ENCODE assay signal across 1 cellular context in genomic region chr11:113875414-113876073, GRCh38.
TF ChIP-seq lines count a peak whose summit lies in the region.

USP28 (minus strand) TSS chr11:113875572; CDS start chr11:113875501, 71 bp downstream.

TF ChIP-seq in HepG2, 621 proteins besides CTCF, POLR2A, EP300 and RAD21 (continued from another document and continues in another):
- TF ChIP-seq ZBTB20 (CRISPR knock-in tag; IDR thresholded peaks at IDR 0.05; ENCODE audit: borderline replicate concordance, low read depth) (peak; percentile 31; the same call in 1 of the 2 replicates), ZNF143 (CRISPR knock-in tag; IDR thresholded peaks at IDR 0.05) (peak; percentile 80), ZNF331 (CRISPR knock-in tag; IDR thresholded peaks at IDR 0.05) (peak; percentile 51; the same call in 1 of the 2 replicates), MAF1 (CRISPR knock-in tag; IDR thresholded peaks at IDR 0.05; ENCODE audit: borderline replicate concordance) (0 out of 2 replicates have a peak, but pooled peaks have one; percentile 55), MAFF (IDR thresholded peaks at IDR 0.05; ENCODE audit: low read depth, low read length) (no peak), ZNF432 (CRISPR knock-in tag; IDR thresholded peaks at IDR 0.05; ENCODE audit: borderline replicate concordance) (no peak), CHD4 (IDR thresholded peaks at IDR 0.05; ENCODE audit: borderline replicate concordance, low read length) (no peak), ZNF235 (CRISPR knock-in tag; IDR thresholded peaks at IDR 0.05; ENCODE audit: borderline replicate concordance) (no peak), NR1H2 (CRISPR knock-in tag; IDR thresholded peaks at IDR 0.05; ENCODE audit: borderline replicate concordance, low read depth) (no peak), NR3C1 (CRISPR knock-in tag; IDR thresholded peaks at IDR 0.05) (no peak), ZNF460 (CRISPR knock-in tag; IDR thresholded peaks at IDR 0.05; ENCODE audit: borderline replicate concordance) (no peak), ZMAT3 (CRISPR knock-in tag; conservative IDR thresholded peaks at IDR 0.05) (peak; percentile 70), ZBTB14 (CRISPR knock-in tag; IDR thresholded peaks at IDR 0.05) (peak; percentile 96), MIER3 (CRISPR knock-in tag; IDR thresholded peaks at IDR 0.05; ENCODE audit: borderline replicate concordance) (no peak), ZNF567 (CRISPR knock-in tag; IDR thresholded peaks at IDR 0.05; ENCODE audit: borderline replicate concordance) (peak; percentile 74; the same call in 1 of the 2 replicates), SALL2 (CRISPR knock-in tag; IDR thresholded peaks at IDR 0.05) (peak; percentile 28; the same call in 1 of the 2 replicates), ZNF556 (CRISPR knock-in tag; IDR thresholded peaks at IDR 0.05; ENCODE audit: borderline replicate concordance) (peak; percentile 71; the same call in 1 of the 2 replicates), ZNF746 (CRISPR knock-in tag; IDR thresholded peaks at IDR 0.05) (no peak), ZNF501 (CRISPR knock-in tag; IDR thresholded peaks at IDR 0.05) (peak; percentile 70; the same call in 1 of the 2 replicates), ZNF773 (CRISPR knock-in tag; IDR thresholded peaks at IDR 0.05; ENCODE audit: borderline replicate concordance) (no peak), DPF2 (CRISPR knock-in tag; IDR thresholded peaks at IDR 0.05; ENCODE audit: borderline replicate concordance, low read depth) (no peak), TEF (CRISPR knock-in tag; IDR thresholded peaks at IDR 0.05) (0 out of 2 replicates have a peak, but pooled peaks have one; percentile 48), ETS1 (CRISPR knock-in tag; IDR thresholded peaks at IDR 0.05) (0 out of 2 replicates have a peak, but pooled peaks have one; percentile 65), ZSCAN21 (CRISPR knock-in tag; IDR thresholded peaks at IDR 0.05; ENCODE audit: borderline replicate concordance) (peak; percentile 74; the same call in 1 of the 2 replicates), JUND (CRISPR knock-in tag; IDR thresholded peaks at IDR 0.05) (no peak), GMEB1 (CRISPR knock-in tag; IDR thresholded peaks at IDR 0.05; ENCODE audit: borderline replicate concordance) (peak; percentile 95), ZFP36L2 (CRISPR knock-in tag; IDR thresholded peaks at IDR 0.05) (0 out of 2 replicates have a peak, but pooled peaks have one; percentile 58), ZNF431 (CRISPR knock-in tag; IDR thresholded peaks at IDR 0.05; ENCODE audit: borderline replicate concordance, low read depth) (no peak), ZBTB3 (CRISPR knock-in tag; IDR thresholded peaks at IDR 0.05; ENCODE audit: borderline replicate concordance, low read depth) (0 out of 2 replicates have a peak, but pooled peaks have one; percentile 54), ZNF234 (CRISPR knock-in tag; conservative IDR thresholded peaks at IDR 0.05) (no peak), SOX5 (CRISPR knock-in tag; IDR thresholded peaks at IDR 0.05; ENCODE audit: borderline replicate concordance) (peak; percentile 49; the same call in 1 of the 2 replicates), ZBTB7A (CRISPR knock-in tag; IDR thresholded peaks at IDR 0.05) (no peak), ZFP62 (CRISPR knock-in tag; IDR thresholded peaks at IDR 0.05) (0 out of 2 replicates have a peak, but pooled peaks have one; percentile 32), SAP130 (CRISPR knock-in tag; IDR thresholded peaks at IDR 0.05; ENCODE audit: low read depth) (peak; percentile 83), ZNF142 (CRISPR knock-in tag; IDR thresholded peaks at IDR 0.05) (no peak), TOE1 (CRISPR knock-in tag; IDR thresholded peaks at IDR 0.05) (0 out of 2 replicates have a peak, but pooled peaks have one; percentile 41), CBX5 (CRISPR knock-in tag; IDR thresholded peaks at IDR 0.05; ENCODE audit: borderline replicate concordance) (peak; percentile 48; the same call in 1 of the 2 replicates), CHCHD3 (CRISPR knock-in tag; IDR thresholded peaks at IDR 0.05) (0 out of 2 replicates have a peak, but pooled peaks have one; percentile 55), ZNF749 (CRISPR knock-in tag; IDR thresholded peaks at IDR 0.05; ENCODE audit: borderline replicate concordance) (0 out of 2 replicates have a peak, but pooled peaks have one; percentile 9), TGIF2 (CRISPR knock-in tag; IDR thresholded peaks at IDR 0.05) (no peak), ZSCAN12 (CRISPR knock-in tag; IDR thresholded peaks at IDR 0.05) (no peak), MAZ (IDR thresholded peaks at IDR 0.05; ENCODE audit: borderline replicate concordance, low read depth, low read length) (peak; percentile 60; the same call in 1 of the 2 replicates), MAZ (CRISPR knock-in tag; IDR thresholded peaks at IDR 0.05; ENCODE audit: low read depth) (no peak), SPEN (CRISPR knock-in tag; IDR thresholded peaks at IDR 0.05; ENCODE audit: low read depth) (peak; percentile 80), CBX1 (IDR thresholded peaks at IDR 0.05; ENCODE audit: low read depth) (peak; percentile 52), RFXANK (CRISPR knock-in tag; IDR thresholded peaks at IDR 0.05) (no peak), MTF2 (CRISPR knock-in tag; IDR thresholded peaks at IDR 0.05; ENCODE audit: borderline replicate concordance) (no peak; the same call in 1 of the 2 replicates), ZFX (CRISPR knock-in tag; IDR thresholded peaks at IDR 0.05; ENCODE audit: low read depth) (peak; percentile 72)
- TF ChIP-seq, protein P1, sequence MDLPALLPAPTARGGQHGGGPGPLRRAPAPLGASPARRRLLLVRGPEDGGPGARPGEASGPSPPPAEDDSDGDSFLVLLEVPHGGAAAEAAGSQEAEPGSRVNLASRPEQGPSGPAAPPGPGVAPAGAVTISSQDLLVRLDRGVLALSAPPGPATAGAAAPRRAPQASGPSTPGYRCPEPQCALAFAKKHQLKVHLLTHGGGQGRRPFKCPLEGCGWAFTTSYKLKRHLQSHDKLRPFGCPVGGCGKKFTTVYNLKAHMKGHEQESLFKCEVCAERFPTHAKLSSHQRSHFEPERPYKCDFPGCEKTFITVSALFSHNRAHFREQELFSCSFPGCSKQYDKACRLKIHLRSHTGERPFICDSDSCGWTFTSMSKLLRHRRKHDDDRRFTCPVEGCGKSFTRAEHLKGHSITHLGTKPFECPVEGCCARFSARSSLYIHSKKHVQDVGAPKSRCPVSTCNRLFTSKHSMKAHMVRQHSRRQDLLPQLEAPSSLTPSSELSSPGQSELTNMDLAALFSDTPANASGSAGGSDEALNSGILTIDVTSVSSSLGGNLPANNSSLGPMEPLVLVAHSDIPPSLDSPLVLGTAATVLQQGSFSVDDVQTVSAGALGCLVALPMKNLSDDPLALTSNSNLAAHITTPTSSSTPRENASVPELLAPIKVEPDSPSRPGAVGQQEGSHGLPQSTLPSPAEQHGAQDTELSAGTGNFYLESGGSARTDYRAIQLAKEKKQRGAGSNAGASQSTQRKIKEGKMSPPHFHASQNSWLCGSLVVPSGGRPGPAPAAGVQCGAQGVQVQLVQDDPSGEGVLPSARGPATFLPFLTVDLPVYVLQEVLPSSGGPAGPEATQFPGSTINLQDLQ (CRISPR knock-in tag; IDR thresholded peaks at IDR 0.05), result no peak
- TF ChIP-seq, protein P2, sequence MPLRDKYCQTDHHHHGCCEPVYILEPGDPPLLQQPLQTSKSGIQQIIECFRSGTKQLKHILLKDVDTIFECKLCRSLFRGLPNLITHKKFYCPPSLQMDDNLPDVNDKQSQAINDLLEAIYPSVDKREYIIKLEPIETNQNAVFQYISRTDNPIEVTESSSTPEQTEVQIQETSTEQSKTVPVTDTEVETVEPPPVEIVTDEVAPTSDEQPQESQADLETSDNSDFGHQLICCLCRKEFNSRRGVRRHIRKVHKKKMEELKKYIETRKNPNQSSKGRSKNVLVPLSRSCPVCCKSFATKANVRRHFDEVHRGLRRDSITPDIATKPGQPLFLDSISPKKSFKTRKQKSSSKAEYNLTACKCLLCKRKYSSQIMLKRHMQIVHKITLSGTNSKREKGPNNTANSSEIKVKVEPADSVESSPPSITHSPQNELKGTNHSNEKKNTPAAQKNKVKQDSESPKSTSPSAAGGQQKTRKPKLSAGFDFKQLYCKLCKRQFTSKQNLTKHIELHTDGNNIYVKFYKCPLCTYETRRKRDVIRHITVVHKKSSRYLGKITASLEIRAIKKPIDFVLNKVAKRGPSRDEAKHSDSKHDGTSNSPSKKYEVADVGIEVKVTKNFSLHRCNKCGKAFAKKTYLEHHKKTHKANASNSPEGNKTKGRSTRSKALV (CRISPR knock-in tag; IDR thresholded peaks at IDR 0.05), result peak; percentile 55; the same call in 1 of the 2 replicates
- TF ChIP-seq, protein P3, sequence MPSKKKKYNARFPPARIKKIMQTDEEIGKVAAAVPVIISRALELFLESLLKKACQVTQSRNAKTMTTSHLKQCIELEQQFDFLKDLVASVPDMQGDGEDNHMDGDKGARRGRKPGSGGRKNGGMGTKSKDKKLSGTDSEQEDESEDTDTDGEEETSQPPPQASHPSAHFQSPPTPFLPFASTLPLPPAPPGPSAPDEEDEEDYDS (CRISPR knock-in tag; IDR thresholded peaks at IDR 0.05), result peak; percentile 80; the same call in 1 of the 2 replicates
- TF ChIP-seq, protein P4, sequence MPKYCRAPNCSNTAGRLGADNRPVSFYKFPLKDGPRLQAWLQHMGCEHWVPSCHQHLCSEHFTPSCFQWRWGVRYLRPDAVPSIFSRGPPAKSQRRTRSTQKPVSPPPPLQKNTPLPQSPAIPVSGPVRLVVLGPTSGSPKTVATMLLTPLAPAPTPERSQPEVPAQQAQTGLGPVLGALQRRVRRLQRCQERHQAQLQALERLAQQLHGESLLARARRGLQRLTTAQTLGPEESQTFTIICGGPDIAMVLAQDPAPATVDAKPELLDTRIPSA (CRISPR knock-in tag; IDR thresholded peaks at IDR 0.05; ENCODE audit: borderline replicate concordance), result no peak
